ENCODE assay signal across 8 cellular contexts in the genomic region with DNA sequence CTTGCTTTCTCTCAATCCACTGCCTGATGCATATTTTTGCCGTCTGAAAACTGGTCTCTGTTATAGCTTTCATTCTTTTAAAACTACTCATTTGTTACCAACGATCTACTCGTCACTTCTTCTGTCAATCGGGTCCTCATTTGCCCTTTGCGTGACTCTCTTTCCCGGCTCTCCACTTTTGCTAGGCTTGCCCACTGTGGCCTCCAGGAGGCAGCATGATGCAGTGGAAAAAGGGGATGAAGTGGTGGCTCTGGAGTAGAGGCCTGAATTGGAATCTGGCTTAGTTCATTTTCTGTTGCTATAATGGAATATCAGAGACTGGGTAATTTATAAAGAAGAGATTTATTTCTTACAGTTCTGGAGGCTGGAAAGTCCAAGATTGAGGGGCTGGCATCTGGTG. TPM values are rescaled to one million over a fixed set of nuclear protein-coding genes. Genes with fewer than 3 reads are reported as not detected.
A peak's percentile ranks its signal among the peaks of the same experiment; 100 is the strongest.
DNase-seq lines count a peak whose midpoint lies in the region; ATAC-seq, FAIRE-seq and TF ChIP-seq lines count a peak whose summit lies in the region.

No MANE protein-coding gene starts in this region.

- H4K5ac ChIP-seq in H9 (ENCODE audit: insufficient read length, low read depth, low read length) = no peak overlapping the region

- TF ChIP-seq EP300 in GM12878 (IDR thresholded peaks at IDR 0.05; ENCODE audit: borderline replicate concordance in 1 of 2, control insufficient read depth in 1 of 2, low read depth in 2 of 2, low read length in 2 of 2) = no peak

- no peaks in the 10 kb centered on the region for H3K9me3 Mint-ChIP-seq in H9

- TF ChIP-seq CTCF in AG10803 (conservative IDR thresholded peaks at IDR 0.05; ENCODE audit: low read length) = peak; percentile 54
- peak; percentile 81 for TF ChIP-seq CTCF in H9 (conservative IDR thresholded peaks at IDR 0.05)
- peak; percentile 30 to 47 (median 33); a peak in 5 of 6 replicates for TF ChIP-seq CTCF in GM12878 (IDR thresholded peaks at IDR 0.05 in 2 of 3, conservative IDR thresholded peaks at IDR 0.05 in 1 of 3; ENCODE audit: control insufficient read depth in 2 of 3, extremely low read depth in 1 of 3, insufficient read depth in 1 of 3, low read depth in 3 of 3, low read length in 3 of 3)
- TF ChIP-seq CTCF in lower lobe of right lung (IDR thresholded peaks at IDR 0.05) = peak; percentile 52

- no peak overlapping the region for H3K9ac ChIP-seq in H9 (ENCODE audit: extremely low read depth, insufficient read length, low read length)
- no peak overlapping the region for H3K9ac ChIP-seq in GM12878 (ENCODE audit: control insufficient read depth, insufficient read depth, low read length)

- no peak overlapping the region for H3K4me3 Mint-ChIP-seq in H9

- H3K27me3 Mint-ChIP-seq in H9 (ENCODE audit: low read depth) = peaks cover 3% of the 10 kb centered on the region

- RAD21 ChIA-PET in GM12878 (lab: Charles Lee; ENCODE audit: unreplicated experiment) = no interaction called here

- H2BK120ac ChIP-seq in H9 (ENCODE audit: low read depth, low read length, poor library complexity, severe bottlenecking) = no peak overlapping the region

- H3K27me3 ChIP-seq in H9 (ENCODE audit: insufficient read depth, low read length) = no peaks in the 10 kb centered on the region
- no peaks in the 10 kb centered on the region for H3K27me3 ChIP-seq in GM12878 (replicated peaks in 1 of 2; ENCODE audit: control insufficient read depth in 2 of 2, insufficient read depth in 2 of 2, low read length in 1 of 2)
- H3K27me3 ChIP-seq in lower lobe of right lung (ENCODE audit: low read depth) = no peaks in the 10 kb centered on the region

- H2BK5ac ChIP-seq in H9 (ENCODE audit: insufficient read length, low read length) = no peak overlapping the region

- H3K23ac ChIP-seq in H9 (ENCODE audit: insufficient read length, low read depth, low read length) = no peak overlapping the region

- no TSS peak for BruUV-seq in GM12878 (replicated peaks; lab: Mats Ljungman, UMichigan)

- H3K27ac Mint-ChIP-seq in H9 = no peak overlapping the region

- H3K4me3 ChIP-seq in AG10803 (ENCODE audit: low read length) (no peak overlapping the region), GM12878 (no peak overlapping the region), lower lobe of right lung (no peak overlapping the region)

- CTCF ChIA-PET in GM12878 (lab: Yijun Ruan, JAX) = interaction anchor here (0.7 to 1.7 kb wide), 3 partner anchors 107 to 280 kb away, joined by 3 to 8 read pairs (median 3); no protein-coding TSS in a partner anchor

- H3T11ph ChIP-seq in H9 (ENCODE audit: low read length) = no peak overlapping the region

- no peaks in the 10 kb centered on the region for H3K79me1 ChIP-seq in H9 (ENCODE audit: insufficient read depth, low read depth, low read length, poor library complexity, severe bottlenecking)

- H3K4ac ChIP-seq in H9 (ENCODE audit: low read depth, low read length) = no peak overlapping the region

- no peak for DNase-seq in AG10803 (ENCODE audit: low read depth)
- DNase-seq in H9 = peak; percentile 49
- DNase-seq in GM12878 (ENCODE audit: low read depth, low spot score) = no peak
- DNase-seq in lower lobe of right lung = no peak
- no peak for DNase-seq in NCI-H446 (lab: John Stamatoyannopoulos, UW)
- no peak for DNase-seq in activated CD4-positive, alpha-beta T cell treated with anti-CD3 and anti-CD28 coated beads, Interleukin-2, amount 50 U/mL, for 4 hours

- no CpG with 5 or more reads among the region's 6 CpGs for WGBS in H9 (ENCODE audit: extremely low coverage, insufficient read length, low lambda C conversion rate)
- 95% methylated on average over 6 of the region's 6 CpGs for WGBS in GM12878 (ENCODE audit: insufficient coverage, insufficient replicate concordance, low lambda C conversion rate, missing lambda C conversion rate)

- intact Hi-C loops in GM12878 (cut with micrococcal nuclease; ENCODE audit: unreplicated experiment) = no loop called here
- intact Hi-C loops in lower lobe of right lung (cut with DNase I) = no loop called here

- ATAC-seq in GM12878 = no peak; the same call in 2 of the 3 replicates
- ATAC-seq in lower lobe of right lung = peak; percentile 36 to 70
- ATAC-seq in GM18505 (IDR thresholded peaks at IDR 0.05; ENCODE audit: unreplicated experiment) = no peak
- no peak for ATAC-seq in esophagus mucosa

- no peaks in the 10 kb centered on the region for H3K4me1 ChIP-seq in H9 (ENCODE audit: insufficient read depth, low read length)
- peaks cover 14% of the 10 kb centered on the region for H3K4me1 ChIP-seq in GM12878 (ENCODE audit: control insufficient read depth, insufficient read depth, low read length)
- no peaks in the 10 kb centered on the region for H3K4me1 ChIP-seq in lower lobe of right lung

- H3K36me3 ChIP-seq in GM12878 (ENCODE audit: control insufficient read depth in 2 of 2, insufficient read depth in 2 of 2, low read length in 1 of 2) (no peaks in the 10 kb centered on the region; a peak in 3 of 4 replicates), lower lobe of right lung (peaks cover 16% of the 10 kb centered on the region)

- H3K4me1 Mint-ChIP-seq in H9 = peaks cover 2% of the 10 kb centered on the region in 2 experiments; a peak in 2 of 4 replicates

- H3K56ac ChIP-seq in H9 (ENCODE audit: insufficient read length, low read depth, low read length) = no peak overlapping the region

- H3K27ac ChIP-seq in H9 (ENCODE audit: insufficient read length, low read depth, low read length) = no peak overlapping the region
- no peak overlapping the region for H3K27ac ChIP-seq in GM12878 (ENCODE audit: control insufficient read depth, insufficient read depth)
- no peak overlapping the region for H3K27ac ChIP-seq in lower lobe of right lung

- H3K36me3 Mint-ChIP-seq in H9 (ENCODE audit: insufficient read depth in 1 of 3, low read depth in 3 of 3) = peaks cover 2 to 8% (median 6%) of the 10 kb centered on the region in 3 experiments; a peak in 5 of 7 replicates

- no peaks in the 10 kb centered on the region for H3K79me2 ChIP-seq in H9 (ENCODE audit: insufficient read depth, low read length)
- no peaks in the 10 kb centered on the region for H3K79me2 ChIP-seq in GM12878 (ENCODE audit: control insufficient read depth, insufficient read depth, low read length)

- H2BK15ac ChIP-seq in H9 (ENCODE audit: low read depth, low read length) = no peak overlapping the region

- no peaks in the 10 kb centered on the region for H3K23me2 ChIP-seq in H9 (ENCODE audit: insufficient read length, low read depth, low read length, poor library complexity, severe bottlenecking)

- TF ChIP-seq POLR2A in GM12878 (IDR thresholded peaks at IDR 0.05; ENCODE audit: low read depth, low read length) (no peak), GM18505 (IDR thresholded peaks at IDR 0.05; ENCODE audit: borderline replicate concordance, extremely low read depth, insufficient read depth, insufficient read length) (no peak)

- H2BK12ac ChIP-seq in H9 (ENCODE audit: insufficient read length, low read depth, low read length) = no peak overlapping the region

- H3K18ac ChIP-seq in H9 (ENCODE audit: insufficient read length, low read depth, low read length) = no peak overlapping the region

- H4K8ac ChIP-seq in H9 (replicated peaks; ENCODE audit: insufficient read length, low read depth, low read length) = no peak overlapping the region

- peak; percentile 60 for TF ChIP-seq RAD21 in GM12878 (IDR thresholded peaks at IDR 0.05; ENCODE audit: insufficient read depth, low read depth, low read length)

- SMC1A ChIA-PET in GM12878 (lab: Charles Lee; ENCODE audit: uncharacterized antibody, unreplicated experiment) = no interaction called here

- POLR2A ChIA-PET in GM12878 (lab: Charles Lee) = no interaction called here

- in situ Hi-C loops in GM12878 (cut with MboI) = no loop called here

- no peak overlapping the region for H4K91ac ChIP-seq in H9 (ENCODE audit: insufficient read length, low read depth, low read length)

- H3K4me2 ChIP-seq in H9 (ENCODE audit: insufficient read depth, insufficient read length, low read length) = no peak overlapping the region
- H3K4me2 ChIP-seq in GM12878 (ENCODE audit: control insufficient read depth, insufficient read depth) = no peak overlapping the region

- H3K9me3 ChIP-seq in H9 (ENCODE audit: control insufficient read depth, low read depth, low read length) (no peaks in the 10 kb centered on the region), GM12878 (replicated peaks; ENCODE audit: control insufficient read depth, insufficient read depth, low read length) (no peaks in the 10 kb centered on the region), lower lobe of right lung (no peaks in the 10 kb centered on the region)

- no peak overlapping the region for H2BK20ac ChIP-seq in H9 (ENCODE audit: low read depth, low read length, poor library complexity, severe bottlenecking)

- H2AFZ ChIP-seq in H9 (ENCODE audit: low read length) (no peak overlapping the region), GM12878 (ENCODE audit: control insufficient read depth, low read depth, low read length) (no peak overlapping the region)

- no peak overlapping the region for H3K14ac ChIP-seq in H9 (ENCODE audit: insufficient read depth, low read length)

- H2AK5ac ChIP-seq in H9 (ENCODE audit: insufficient read length, low read length) = no peak overlapping the region

- FAIRE-seq in GM12878 (lab: Jason Lieb, UNC) = no peak

- H4K20me1 ChIP-seq in H9 (ENCODE audit: control insufficient read depth, insufficient read depth, insufficient read length) (no peaks in the 10 kb centered on the region), GM12878 (ENCODE audit: control insufficient read depth, insufficient read depth) (no peaks in the 10 kb centered on the region)

RNA-seq across cellular contexts. Expression of a gene that starts 15.2 kb away (rescaled TPM):
- total RNA-seq in H9 (2021) (0.04 TPM in 1 of 2 replicates, not detected in the other), GM12878 (2014; rRNA removed) (0.05 and 0.11 TPM in 2 replicates), GM12878 (2014; rRNA removed; fragmentation: Illumina TruSeq; extraction: Trizol) (0.04 and 0.05 TPM in 2 replicates), GM12878 (2021) (0.05 and 0.08 TPM in 2 replicates), lower lobe of right lung (0.62 TPM), esophagus mucosa (0.32 TPM)
- total RNA-seq in GM12878 (2013; cell fraction: nucleolus; rRNA removed) = not detected in 2 replicates
- polyA plus RNA-seq in GM12878 (2011; ENCODE audit: low read depth) = 0.16 TPM
- polyA plus RNA-seq in GM12878 (2011; rRNA removed) (not detected in 2 replicates), GM12878 (2014; fragmentation: Illumina TruSeq; extraction: Trizol) (0.04 and 0.05 TPM in 2 replicates), GM12878 (2014; fragmentation: Nextera tagmentation; extraction: Ambion mirVana) (under 1 TPM; 0.02 TPM), GM12878 (2014; rRNA removed) (0.04 and 0.06 TPM in 2 replicates), GM12878 (2016; fragmentation: Nextera tagmentation; extraction: Ambion mirVana) (under 1 TPM; 0.04 to 0.08 TPM)
- 0.01 and 0.02 TPM in 2 replicates for polyA plus RNA-seq in GM12878 (2011; cell fraction: cytosol; rRNA removed)
- 0.03 TPM in 2 replicates for polyA plus RNA-seq in GM12878 (2011; cell fraction: nucleus; rRNA removed)
- polyA plus RNA-seq in GM12878 (2012) = 0.13 and 0.16 TPM in 2 replicates
- polyA minus RNA-seq in GM12878 (2011; rRNA and poly(A)+ RNA removed) = under 0.01 TPM in 1 of 2 replicates, not detected in the other
- not detected in 2 replicates for polyA minus RNA-seq in GM12878 (2011; cell fraction: cytosol; rRNA and poly(A)+ RNA removed)
- polyA minus RNA-seq in GM12878 (2011; cell fraction: nucleus; rRNA and poly(A)+ RNA removed) = not detected in 2 replicates

RNA-seq across cellular contexts. Expression of a gene that starts 31.3 kb away (rescaled TPM):
- total RNA-seq in H9 (2021) (10.8 and 11.1 TPM in 2 replicates), GM12878 (2014; rRNA removed) (5.0 TPM in 2 replicates), GM12878 (2014; rRNA removed; fragmentation: Illumina TruSeq; extraction: Trizol) (3.5 and 3.6 TPM in 2 replicates), GM12878 (2021) (4.8 and 5.3 TPM in 2 replicates), lower lobe of right lung (39.9 TPM), esophagus mucosa (12.4 TPM)
- total RNA-seq in GM12878 (2013; cell fraction: nucleolus; rRNA removed) = 22.1 and 26.1 TPM in 2 replicates
- 1.8 TPM for polyA plus RNA-seq in GM12878 (2011; ENCODE audit: low read depth)
- polyA plus RNA-seq in GM12878 (2011; rRNA removed) (3.5 and 6.2 TPM in 2 replicates), GM12878 (2014; fragmentation: Illumina TruSeq; extraction: Trizol) (3.8 TPM in 2 replicates), GM12878 (2014; fragmentation: Nextera tagmentation; extraction: Ambion mirVana) (under 1 TPM; 0.47 to 0.57 TPM), GM12878 (2014; rRNA removed) (5.0 and 5.6 TPM in 2 replicates), GM12878 (2016; fragmentation: Nextera tagmentation; extraction: Ambion mirVana) (1 to 10 TPM; 4.3 to 7.2 TPM)
- polyA plus RNA-seq in GM12878 (2011; cell fraction: cytosol; rRNA removed) = 7.0 and 7.7 TPM in 2 replicates
- polyA plus RNA-seq in GM12878 (2011; cell fraction: nucleus; rRNA removed) = 18.3 and 19.8 TPM in 2 replicates
- 6.2 and 7.2 TPM in 2 replicates for polyA plus RNA-seq in GM12878 (2012)
- polyA minus RNA-seq in GM12878 (2011; rRNA and poly(A)+ RNA removed) = 4.7 and 10.1 TPM in 2 replicates
- 2.2 and 3.1 TPM in 2 replicates for polyA minus RNA-seq in GM12878 (2011; cell fraction: cytosol; rRNA and poly(A)+ RNA removed)
- 12.8 and 18.7 TPM in 2 replicates for polyA minus RNA-seq in GM12878 (2011; cell fraction: nucleus; rRNA and poly(A)+ RNA removed)

Comparison
In these comparisons a context has a peak if more than half of its experiments do, and no peak if none do; other contexts are left out.
1. ATAC-seq: peak in lower lobe of right lung (2 of 2); none in GM12878 (single experiment), GM18505 (single experiment) and esophagus mucosa (single experiment).
2. Peak in every context shown above with its lines, with median percentiles within 50 percentile points of each other: CTCF ChIP-seq.